1 cellular context compared by ENCODE assay signal in the genomic region with DNA sequence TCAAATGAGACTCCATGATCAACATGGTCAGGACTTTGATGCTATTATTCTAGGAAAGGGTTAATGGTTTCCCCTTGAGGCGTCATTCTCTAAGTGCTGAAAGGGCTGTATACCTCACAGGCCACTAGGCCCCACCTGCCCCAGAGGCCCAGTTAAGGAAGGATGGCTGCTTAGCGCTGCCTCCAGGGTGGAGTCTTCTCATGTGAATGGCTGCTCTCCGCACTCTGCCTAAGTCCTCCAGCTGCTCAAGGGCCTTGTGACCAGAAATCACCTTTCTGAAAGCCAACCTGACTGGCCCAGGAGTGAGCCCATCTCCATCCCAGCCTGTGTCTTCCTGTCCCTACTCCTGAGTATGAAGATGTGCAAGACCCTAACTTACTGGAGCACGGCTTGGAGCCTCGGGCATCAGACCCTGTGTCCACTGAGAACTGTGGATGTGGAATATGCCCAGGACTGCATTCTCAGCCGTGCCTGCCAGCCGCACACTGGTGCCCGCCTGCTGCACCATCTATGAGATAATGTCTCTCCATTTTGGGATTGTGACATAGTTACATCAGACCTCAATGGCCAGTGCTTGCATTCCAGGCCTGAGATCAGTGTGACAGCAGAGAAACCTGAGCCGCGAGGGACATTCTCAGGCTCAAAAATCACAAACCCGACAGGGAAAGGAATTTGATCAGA.
TF ChIP-seq lines count a peak whose summit lies in the region.

No MANE protein-coding gene starts in this region.

TF ChIP-seq in K562, 482 proteins besides CTCF, POLR2A, EP300 and RAD21 (continued from another document):
- TF ChIP-seq, protein P1, sequence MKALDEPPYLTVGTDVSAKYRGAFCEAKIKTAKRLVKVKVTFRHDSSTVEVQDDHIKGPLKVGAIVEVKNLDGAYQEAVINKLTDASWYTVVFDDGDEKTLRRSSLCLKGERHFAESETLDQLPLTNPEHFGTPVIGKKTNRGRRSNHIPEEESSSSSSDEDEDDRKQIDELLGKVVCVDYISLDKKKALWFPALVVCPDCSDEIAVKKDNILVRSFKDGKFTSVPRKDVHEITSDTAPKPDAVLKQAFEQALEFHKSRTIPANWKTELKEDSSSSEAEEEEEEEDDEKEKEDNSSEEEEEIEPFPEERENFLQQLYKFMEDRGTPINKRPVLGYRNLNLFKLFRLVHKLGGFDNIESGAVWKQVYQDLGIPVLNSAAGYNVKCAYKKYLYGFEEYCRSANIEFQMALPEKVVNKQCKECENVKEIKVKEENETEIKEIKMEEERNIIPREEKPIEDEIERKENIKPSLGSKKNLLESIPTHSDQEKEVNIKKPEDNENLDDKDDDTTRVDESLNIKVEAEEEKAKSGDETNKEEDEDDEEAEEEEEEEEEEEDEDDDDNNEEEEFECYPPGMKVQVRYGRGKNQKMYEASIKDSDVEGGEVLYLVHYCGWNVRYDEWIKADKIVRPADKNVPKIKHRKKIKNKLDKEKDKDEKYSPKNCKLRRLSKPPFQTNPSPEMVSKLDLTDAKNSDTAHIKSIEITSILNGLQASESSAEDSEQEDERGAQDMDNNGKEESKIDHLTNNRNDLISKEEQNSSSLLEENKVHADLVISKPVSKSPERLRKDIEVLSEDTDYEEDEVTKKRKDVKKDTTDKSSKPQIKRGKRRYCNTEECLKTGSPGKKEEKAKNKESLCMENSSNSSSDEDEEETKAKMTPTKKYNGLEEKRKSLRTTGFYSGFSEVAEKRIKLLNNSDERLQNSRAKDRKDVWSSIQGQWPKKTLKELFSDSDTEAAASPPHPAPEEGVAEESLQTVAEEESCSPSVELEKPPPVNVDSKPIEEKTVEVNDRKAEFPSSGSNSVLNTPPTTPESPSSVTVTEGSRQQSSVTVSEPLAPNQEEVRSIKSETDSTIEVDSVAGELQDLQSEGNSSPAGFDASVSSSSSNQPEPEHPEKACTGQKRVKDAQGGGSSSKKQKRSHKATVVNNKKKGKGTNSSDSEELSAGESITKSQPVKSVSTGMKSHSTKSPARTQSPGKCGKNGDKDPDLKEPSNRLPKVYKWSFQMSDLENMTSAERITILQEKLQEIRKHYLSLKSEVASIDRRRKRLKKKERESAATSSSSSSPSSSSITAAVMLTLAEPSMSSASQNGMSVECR (CRISPR knock-in tag; IDR thresholded peaks at IDR 0.05) = no peak
